9 cellular contexts compared by ENCODE assay signal in the genomic region with DNA sequence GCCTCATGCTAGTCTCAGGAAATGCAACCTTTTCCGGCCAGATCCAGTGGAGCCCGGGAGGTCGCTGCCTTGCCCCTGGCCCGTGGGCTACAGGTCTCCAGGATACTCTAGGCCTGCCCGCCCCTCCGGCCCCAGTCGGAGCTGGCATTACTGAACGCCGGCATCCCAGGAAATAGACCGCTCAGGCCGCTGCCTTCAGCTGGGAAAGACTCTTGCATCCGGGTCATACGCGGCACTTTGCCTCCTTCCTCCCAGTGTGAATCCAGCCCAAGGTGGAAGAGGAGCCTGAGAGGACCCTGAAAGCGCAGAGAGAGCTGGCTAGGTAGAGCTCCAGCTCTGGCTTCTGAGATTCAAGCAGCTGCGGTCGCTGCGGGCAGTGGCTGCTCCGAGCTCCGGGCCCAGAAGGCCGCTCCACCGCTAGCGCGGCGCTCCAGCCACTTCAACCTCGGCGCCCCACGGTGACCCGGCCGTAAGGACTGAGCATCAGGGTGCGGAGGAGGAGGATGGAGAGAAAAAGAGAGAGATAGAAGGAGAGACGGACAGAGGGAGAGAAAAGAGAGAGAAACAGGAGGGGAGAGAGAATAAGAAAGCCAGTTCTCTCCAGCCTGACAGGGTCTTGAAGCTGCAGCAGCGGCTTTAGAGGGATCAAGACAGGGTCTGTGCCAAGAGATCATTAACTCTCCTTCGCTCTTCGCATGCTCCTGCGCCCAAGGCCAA. TPM values are rescaled to one million over a fixed set of nuclear protein-coding genes. Genes with fewer than 3 reads are reported as not detected.
A peak's percentile ranks its signal among the peaks of the same experiment; 100 is the strongest.
DNase-seq lines count a peak whose midpoint lies in the region; ATAC-seq and TF ChIP-seq lines count a peak whose summit lies in the region.
"Had no signal": no experiment of that assay in that cellular context is flagged by ENCODE, and none has a peak within 500 bp of the region (broad histone marks: within the 10 kb centered on the region; RNA-seq: fewer than 3 reads in every experiment).

No MANE protein-coding gene starts in this region.

- H3K4me1 ChIP-seq in transverse colon: peaks cover 7 to 40% (median 37%) of the 10 kb centered on the region in 4 donors

- H3K4me3 Mint-ChIP-seq in activated naive CD8-positive, alpha-beta T cell treated with anti-CD3 and anti-CD28 coated beads, Interleukin-2, amount 10 ng/mL, durations not matched to agents 7 days and 5 days: no peak overlapping the region
- no peak overlapping the region for H3K4me3 Mint-ChIP-seq in activated naive CD8-positive, alpha-beta T cell treated with anti-CD3 and anti-CD28 coated beads for 36 hours

- no peak for TF ChIP-seq CTCF in transverse colon (IDR thresholded peaks at IDR 0.05)

- H3K27me3 Mint-ChIP-seq in activated naive CD8-positive, alpha-beta T cell treated with anti-CD3 and anti-CD28 coated beads, Interleukin-2, amount 10 ng/mL, durations not matched to agents 7 days and 5 days: peaks cover 66% of the 10 kb centered on the region
- peaks cover 80% of the 10 kb centered on the region for H3K27me3 Mint-ChIP-seq in activated naive CD8-positive, alpha-beta T cell treated with anti-CD3 and anti-CD28 coated beads for 36 hours

- no peak for TF ChIP-seq POLR2A in transverse colon (IDR thresholded peaks at IDR 0.05)

- H3K4me1 Mint-ChIP-seq in activated naive CD8-positive, alpha-beta T cell treated with anti-CD3 and anti-CD28 coated beads, Interleukin-2, amount 10 ng/mL, durations not matched to agents 7 days and 5 days: peaks cover 12% of the 10 kb centered on the region
- peaks cover 13% of the 10 kb centered on the region for H3K4me1 Mint-ChIP-seq in activated naive CD8-positive, alpha-beta T cell treated with anti-CD3 and anti-CD28 coated beads for 36 hours

- no peaks in the 10 kb centered on the region for H3K9me3 Mint-ChIP-seq in activated naive CD8-positive, alpha-beta T cell treated with anti-CD3 and anti-CD28 coated beads, Interleukin-2, amount 10 ng/mL, durations not matched to agents 7 days and 5 days
- no peaks in the 10 kb centered on the region for H3K9me3 Mint-ChIP-seq in activated naive CD8-positive, alpha-beta T cell treated with anti-CD3 and anti-CD28 coated beads for 36 hours

- POLR2A ChIA-PET in activated naive CD8-positive, alpha-beta T cell treated with anti-CD3 and anti-CD28 coated beads, Interleukin-2, amount 10 ng/mL, durations not matched to agents 7 days and 5 days (lab: Charles Lee): no interaction called here

- no peak for ATAC-seq in activated naive CD8-positive, alpha-beta T cell treated with anti-CD3 and anti-CD28 coated beads, Interleukin-2, amount 10 ng/mL, durations not matched to agents 7 days and 5 days (ENCODE audit: low read depth)

- no peaks in the 10 kb centered on the region for H3K36me3 ChIP-seq in transverse colon

- no peak for TF ChIP-seq EP300 in transverse colon (IDR thresholded peaks at IDR 0.05; ENCODE audit: low read depth)

- in situ Hi-C loops in transverse colon (cut with MboI; ENCODE audit: low pct_ligation_motif_present in 1 of 4, low pct_unique_long_range_greater_than_20kb in 1 of 4, low sequenced_read_pairs in 3 of 4): loop anchor here in 2 of 4 donors (25.0 kb wide), 1 partner anchor 1313 kb away; no protein-coding TSS in a partner anchor

- H3K27me3 ChIP-seq in transverse colon: peaks cover 42% of the 10 kb centered on the region

- peak overlapping the region; percentile 18 to 67 (median 60) for H3K4me3 ChIP-seq in transverse colon

- peak overlapping the region; percentile 95 to 99 (median 98) for H3K27ac ChIP-seq in transverse colon

- H3K9me3 ChIP-seq in transverse colon: no peaks in the 10 kb centered on the region

- 10 to 33% methylated on average over 9 to 31 of the region's 36 CpGs for WGBS in transverse colon (ENCODE audit: low coverage in 1 of 2), 2 donors

- H3K27ac Mint-ChIP-seq in activated naive CD8-positive, alpha-beta T cell treated with anti-CD3 and anti-CD28 coated beads, Interleukin-2, amount 10 ng/mL, durations not matched to agents 7 days and 5 days: no peak overlapping the region
- H3K27ac Mint-ChIP-seq in activated naive CD8-positive, alpha-beta T cell treated with anti-CD3 and anti-CD28 coated beads for 36 hours: no peak overlapping the region

- peaks cover 1% of the 10 kb centered on the region for H3K36me3 Mint-ChIP-seq in activated naive CD8-positive, alpha-beta T cell treated with anti-CD3 and anti-CD28 coated beads, Interleukin-2, amount 10 ng/mL, durations not matched to agents 7 days and 5 days
- H3K36me3 Mint-ChIP-seq in activated naive CD8-positive, alpha-beta T cell treated with anti-CD3 and anti-CD28 coated beads for 36 hours: peaks cover 2% of the 10 kb centered on the region

- intact Hi-C loops in transverse colon (cut with DNase I; ENCODE audit: low total_unique reads): no loop called here

- DNase-seq in activated naive CD8-positive, alpha-beta T cell treated with anti-CD3 and anti-CD28 coated beads, Interleukin-2, amount 10 ng/mL, durations not matched to agents 7 days and 5 days: peak; percentile 19
- no peak for DNase-seq in activated naive CD8-positive, alpha-beta T cell treated with anti-CD3 and anti-CD28 coated beads for 36 hours
- peak; percentile 77 for DNase-seq in islet precursor cell
- DNase-seq in transverse colon: peak; percentile 40
- no peak for DNase-seq in dedifferentiated amniotic fluid mesenchymal stem cell (ENCODE audit: extremely low spot score)
- DNase-seq in activated CD4-positive, alpha-beta T cell treated with anti-CD3 and anti-CD28 coated beads, Interleukin-2, amount 50 U/mL, for 48 hours: no peak
- DNase-seq: midbrain; stimulated activated CD4-positive, alpha-beta T cell treated with anti-CD3 and anti-CD28 coated beads, Interleukin-4, amount 100 ng/mL, for 4 hours had no signal

RNA-seq across cellular contexts. Expression of gene HOXA10, which starts 1.7 kb away (rescaled TPM):
- total RNA-seq in activated naive CD8-positive, alpha-beta T cell treated with anti-CD3 and anti-CD28 coated beads, Interleukin-2, amount 10 ng/mL, durations not matched to agents 7 days and 5 days: not detected
- not detected for total RNA-seq in activated naive CD8-positive, alpha-beta T cell treated with anti-CD3 and anti-CD28 coated beads for 36 hours
- 10 to 100 TPM; 19.8 to 68.9 (median 36.4) TPM for total RNA-seq in transverse colon
- total RNA-seq: frontal cortex had no signal

RNA-seq across cellular contexts. Expression of gene HOXA11, which starts 9.2 kb away (rescaled TPM):
- not detected for total RNA-seq in activated naive CD8-positive, alpha-beta T cell treated with anti-CD3 and anti-CD28 coated beads, Interleukin-2, amount 10 ng/mL, durations not matched to agents 7 days and 5 days
- total RNA-seq in activated naive CD8-positive, alpha-beta T cell treated with anti-CD3 and anti-CD28 coated beads for 36 hours: under 1 TPM in 1 of 2 experiments, not detected in 1; 0.10 TPM
- total RNA-seq in transverse colon: 10 to 100 TPM in 1 of 4 donors, 1 to 10 TPM in 3; 4.5 to 21.3 (median 7.7) TPM
- total RNA-seq: frontal cortex had no signal

RNA-seq across cellular contexts. Expression of gene HOXA9, which starts 10.4 kb away (rescaled TPM):
- total RNA-seq in activated naive CD8-positive, alpha-beta T cell treated with anti-CD3 and anti-CD28 coated beads, Interleukin-2, amount 10 ng/mL, durations not matched to agents 7 days and 5 days: not detected
- total RNA-seq in activated naive CD8-positive, alpha-beta T cell treated with anti-CD3 and anti-CD28 coated beads for 36 hours: not detected
- total RNA-seq in transverse colon: 100 to 1,000 TPM in 1 of 4 donors, 10 to 100 TPM in 3; 19.5 to 130 (median 50.6) TPM
- total RNA-seq: frontal cortex had no signal

RNA-seq across cellular contexts. Expression of gene HOXA7, which starts 19.3 kb away (rescaled TPM):
- total RNA-seq in activated naive CD8-positive, alpha-beta T cell treated with anti-CD3 and anti-CD28 coated beads, Interleukin-2, amount 10 ng/mL, durations not matched to agents 7 days and 5 days: not detected
- not detected for total RNA-seq in activated naive CD8-positive, alpha-beta T cell treated with anti-CD3 and anti-CD28 coated beads for 36 hours
- total RNA-seq in transverse colon: 10 to 100 TPM in 3 of 4 donors, 1 to 10 TPM in 1; 7.0 to 22.9 (median 12.8) TPM
- total RNA-seq: frontal cortex had no signal

RNA-seq across cellular contexts. Expression of gene HOXA3, which starts 23.4 kb away (rescaled TPM):
- not detected for total RNA-seq in activated naive CD8-positive, alpha-beta T cell treated with anti-CD3 and anti-CD28 coated beads, Interleukin-2, amount 10 ng/mL, durations not matched to agents 7 days and 5 days
- total RNA-seq in activated naive CD8-positive, alpha-beta T cell treated with anti-CD3 and anti-CD28 coated beads for 36 hours: not detected
- total RNA-seq in transverse colon: 10 to 100 TPM; 14.1 to 27.3 (median 15.7) TPM
- total RNA-seq: frontal cortex had no signal

Comparison
In these comparisons a context has a peak if more than half of its experiments do, and no peak if none do; other contexts are left out.
1. DNase-seq: peak in activated naive CD8-positive, alpha-beta T cell treated with anti-CD3 and anti-CD28 coated beads, Interleukin-2, amount 10 ng/mL, durations not matched to agents 7 days and 5 days (single experiment), islet precursor cell (single experiment) and transverse colon (single experiment); none in activated naive CD8-positive, alpha-beta T cell treated with anti-CD3 and anti-CD28 coated beads for 36 hours (single experiment), dedifferentiated amniotic fluid mesenchymal stem cell (single experiment) and activated CD4-positive, alpha-beta T cell treated with anti-CD3 and anti-CD28 coated beads, Interleukin-2, amount 50 U/mL, for 48 hours (0 of 2).
2. RNA of gene HOXA10, which starts 1.7 kb away (total RNA-seq): 19.8 to 68.9 TPM in transverse colon; not detected in activated naive CD8-positive, alpha-beta T cell treated with anti-CD3 and anti-CD28 coated beads, Interleukin-2, amount 10 ng/mL, durations not matched to agents 7 days and 5 days and not detected in activated naive CD8-positive, alpha-beta T cell treated with anti-CD3 and anti-CD28 coated beads for 36 hours; every median in the first group is over 10 times any median in the second.
3. RNA of gene HOXA11, which starts 9.2 kb away (total RNA-seq): 4.5 to 21.3 TPM in transverse colon; 0.10 TPM in activated naive CD8-positive, alpha-beta T cell treated with anti-CD3 and anti-CD28 coated beads for 36 hours and not detected in activated naive CD8-positive, alpha-beta T cell treated with anti-CD3 and anti-CD28 coated beads, Interleukin-2, amount 10 ng/mL, durations not matched to agents 7 days and 5 days; every median in the first group is over 4 times any median in the second.
4. RNA of gene HOXA9, which starts 10.4 kb away (total RNA-seq): 19.5 to 130 TPM in transverse colon; not detected in activated naive CD8-positive, alpha-beta T cell treated with anti-CD3 and anti-CD28 coated beads for 36 hours and not detected in activated naive CD8-positive, alpha-beta T cell treated with anti-CD3 and anti-CD28 coated beads, Interleukin-2, amount 10 ng/mL, durations not matched to agents 7 days and 5 days; every median in the first group is over 10 times any median in the second.